ENCODE assay signal across 20 cellular contexts in the genomic region with DNA sequence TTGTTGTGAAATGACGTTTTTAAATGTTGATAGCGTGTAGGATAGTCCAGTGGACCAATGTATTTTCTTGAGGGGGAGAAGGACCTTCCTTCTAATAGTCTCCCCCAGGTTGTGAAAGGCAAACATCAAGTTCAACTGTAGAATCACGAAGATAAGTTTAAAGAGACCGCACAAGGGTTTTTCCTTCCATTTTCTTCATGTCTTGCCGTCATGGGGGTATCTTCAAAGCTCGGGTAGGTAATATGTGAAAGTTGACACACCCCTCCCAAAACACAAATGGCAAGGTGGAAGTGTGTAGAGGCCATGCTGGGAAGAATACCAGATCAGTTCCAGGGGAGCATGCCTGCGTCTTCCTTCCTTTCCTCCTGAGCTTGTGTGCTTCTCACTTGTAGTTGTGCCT.
A peak's percentile ranks its signal among the peaks of the same experiment; 100 is the strongest.
DNase-seq lines count a peak whose midpoint lies in the region; ATAC-seq lines count a peak whose summit lies in the region.
"Had no signal": no experiment of that assay in that cellular context is flagged by ENCODE, and none has a peak within 500 bp of the region (broad histone marks: within the 10 kb centered on the region; RNA-seq: fewer than 3 reads in every experiment).

No MANE protein-coding gene starts in this region.

- no peaks in the 10 kb centered on the region for H3K27me3 Mint-ChIP-seq in activated naive CD4-positive, alpha-beta T cell treated with anti-CD3 and anti-CD28 coated beads, Interleukin-2, amount 50 U/mL, for 24 hours
- H3K27me3 Mint-ChIP-seq in activated T-helper 17 cell treated with anti-CD3 and anti-CD28 coated beads, Interleukin-2, amount 50 U/mL, for 72 hours = no peaks in the 10 kb centered on the region
- H3K27me3 Mint-ChIP-seq in immature natural killer cell (ENCODE audit: low read depth in 3 of 3) = peaks cover 0 to 8% (median 1%) of the 10 kb centered on the region in 3 donors

- no peaks in the 10 kb centered on the region for H3K9me3 Mint-ChIP-seq in activated naive CD4-positive, alpha-beta T cell treated with anti-CD3 and anti-CD28 coated beads, Interleukin-2, amount 50 U/mL, for 24 hours
- no peaks in the 10 kb centered on the region for H3K9me3 Mint-ChIP-seq in activated T-helper 17 cell treated with anti-CD3 and anti-CD28 coated beads, Interleukin-2, amount 50 U/mL, for 72 hours
- H3K9me3 Mint-ChIP-seq in immature natural killer cell = peaks cover 0 to 2% (median 0%) of the 10 kb centered on the region in 6 donors
- no peaks in the 10 kb centered on the region for H3K9me3 Mint-ChIP-seq in stimulated activated effector memory CD8-positive, alpha-beta T cell treated with anti-CD3 and anti-CD28 coated beads, Interleukin-12 subunit alpha, Interleukin-12 subunit beta, amount 100 ng/mL, for 72 hours

- ATAC-seq in activated T-helper 17 cell treated with anti-CD3 and anti-CD28 coated beads, Interleukin-2, amount 50 U/mL, for 72 hours (replicated peaks) = no peak
- ATAC-seq in stimulated activated effector memory CD8-positive, alpha-beta T cell treated with anti-CD3 and anti-CD28 coated beads, Interleukin-12 subunit alpha, Interleukin-12 subunit beta, amount 100 ng/mL, for 72 hours = no peak
- no peak for ATAC-seq in Right ventricle myocardium inferior

- H3K4me1 Mint-ChIP-seq in activated naive CD4-positive, alpha-beta T cell treated with anti-CD3 and anti-CD28 coated beads, Interleukin-2, amount 50 U/mL, for 24 hours = peaks cover 70% of the 10 kb centered on the region
- H3K4me1 Mint-ChIP-seq in activated T-helper 17 cell treated with anti-CD3 and anti-CD28 coated beads, Interleukin-2, amount 50 U/mL, for 72 hours = peaks cover 25% of the 10 kb centered on the region
- H3K4me1 Mint-ChIP-seq in immature natural killer cell = peaks cover 76 to 84% of the 10 kb centered on the region in 2 donors
- peaks cover 55% of the 10 kb centered on the region for H3K4me1 Mint-ChIP-seq in stimulated activated effector memory CD8-positive, alpha-beta T cell treated with anti-CD3 and anti-CD28 coated beads, Interleukin-12 subunit alpha, Interleukin-12 subunit beta, amount 100 ng/mL, for 72 hours

- peak overlapping the region; percentile 41 for H3K27ac Mint-ChIP-seq in activated naive CD4-positive, alpha-beta T cell treated with anti-CD3 and anti-CD28 coated beads, Interleukin-2, amount 50 U/mL, for 24 hours
- H3K27ac Mint-ChIP-seq in activated T-helper 17 cell treated with anti-CD3 and anti-CD28 coated beads, Interleukin-2, amount 50 U/mL, for 72 hours = peak overlapping the region; percentile 57
- peak overlapping the region; percentile 15 to 80 (median 71) for H3K27ac Mint-ChIP-seq in immature natural killer cell
- H3K27ac Mint-ChIP-seq in stimulated activated effector memory CD8-positive, alpha-beta T cell treated with anti-CD3 and anti-CD28 coated beads, Interleukin-12 subunit alpha, Interleukin-12 subunit beta, amount 100 ng/mL, for 72 hours = peak overlapping the region; percentile 66

- H3K4me3 Mint-ChIP-seq in activated naive CD4-positive, alpha-beta T cell treated with anti-CD3 and anti-CD28 coated beads, Interleukin-2, amount 50 U/mL, for 24 hours = no peak overlapping the region
- H3K4me3 Mint-ChIP-seq in activated T-helper 17 cell treated with anti-CD3 and anti-CD28 coated beads, Interleukin-2, amount 50 U/mL, for 72 hours = no peak overlapping the region
- peak overlapping the region in 3 of 5 donors; percentile 7 to 49 (median 31) for H3K4me3 Mint-ChIP-seq in immature natural killer cell
- H3K4me3 Mint-ChIP-seq in stimulated activated effector memory CD8-positive, alpha-beta T cell treated with anti-CD3 and anti-CD28 coated beads, Interleukin-12 subunit alpha, Interleukin-12 subunit beta, amount 100 ng/mL, for 72 hours = no peak overlapping the region

- intact Hi-C loops in Right ventricle myocardium inferior (cut with DNase I) = no loop called here

- DNase-seq in activated naive CD4-positive, alpha-beta T cell treated with Interleukin-2 at 50 U/mL for 16 hours = no peak
- DNase-seq in immature natural killer cell (no peak), NCI-H1417 (lab: John Stamatoyannopoulos, UW) (no peak), Right ventricle myocardium inferior (ENCODE audit: missing footprints) (no peak)
- DNase-seq in stimulated activated effector memory CD8-positive, alpha-beta T cell treated with anti-CD3 and anti-CD28 coated beads, Interleukin-12 subunit alpha, Interleukin-12 subunit beta, amount 100 ng/mL, for 72 hours (ENCODE audit: low spot score in 2 of 2) = no peak
- no peak for DNase-seq in activated CD8-positive, alpha-beta memory T cell treated with anti-CD3 and anti-CD28 coated beads, Interleukin-2, amount 50 U/mL, for 48 hours
- DNase-seq: C1 segment of cervical spinal cord, GF-D8, GM23248, Karpas-422, MG63, NCI-H1092 treated with DMSO at 0.1 percent for 48 hours, NCI-H1694, NCI-H2107, NCI-H226, NCI-H524 treated with DMSO at 0.1 percent for 48 hours, Peyer's patch, SHP77 had no signal

- H3K36me3 Mint-ChIP-seq in activated naive CD4-positive, alpha-beta T cell treated with anti-CD3 and anti-CD28 coated beads, Interleukin-2, amount 50 U/mL, for 24 hours = peaks cover 8% of the 10 kb centered on the region
- peaks cover 24% of the 10 kb centered on the region for H3K36me3 Mint-ChIP-seq in activated T-helper 17 cell treated with anti-CD3 and anti-CD28 coated beads, Interleukin-2, amount 50 U/mL, for 72 hours (ENCODE audit: low read depth)
- H3K36me3 Mint-ChIP-seq in immature natural killer cell = peaks cover 0 to 3% (median 0%) of the 10 kb centered on the region in 3 donors
- no peaks in the 10 kb centered on the region for H3K36me3 Mint-ChIP-seq in stimulated activated effector memory CD8-positive, alpha-beta T cell treated with anti-CD3 and anti-CD28 coated beads, Interleukin-12 subunit alpha, Interleukin-12 subunit beta, amount 100 ng/mL, for 72 hours

Comparison
In these comparisons a context has a peak if more than half of its experiments do, and no peak if none do; other contexts are left out.
1. H3K4me3 Mint-ChIP-seq: peak in immature natural killer cell (3 of 5); none in activated naive CD4-positive, alpha-beta T cell treated with anti-CD3 and anti-CD28 coated beads, Interleukin-2, amount 50 U/mL, for 24 hours (single experiment), activated T-helper 17 cell treated with anti-CD3 and anti-CD28 coated beads, Interleukin-2, amount 50 U/mL, for 72 hours (single experiment) and stimulated activated effector memory CD8-positive, alpha-beta T cell treated with anti-CD3 and anti-CD28 coated beads, Interleukin-12 subunit alpha, Interleukin-12 subunit beta, amount 100 ng/mL, for 72 hours (single experiment).
2. Peak in every context shown above with its lines, with median percentiles within 50 percentile points of each other: H3K27ac Mint-ChIP-seq.